14 cellular contexts compared by ENCODE assay signal in genomic region chr2:239377591-239377990, GRCh38.
"Had no signal": no experiment of that assay in that cellular context is flagged by ENCODE, and none has a peak within 500 bp of the region (broad histone marks: within the 10 kb centered on the region; RNA-seq: fewer than 3 reads in every experiment).

No MANE protein-coding gene starts in this region.

- ATAC-seq: activated CD8-positive, alpha-beta T cell treated with anti-CD3 and anti-CD28 coated beads for 36 hours; body of pancreas; esophagus mucosa; stimulated activated effector memory CD8-positive, alpha-beta T cell treated with anti-CD3 and anti-CD28 coated beads, Interleukin-12 subunit alpha, Interleukin-12 subunit beta, amount 100 ng/mL, for 72 hours had no signal

- H3K9me3 Mint-ChIP-seq: activated CD8-positive, alpha-beta T cell treated with anti-CD3 and anti-CD28 coated beads for 36 hours; activated naive CD4-positive, alpha-beta T cell treated with anti-CD3 and anti-CD28 coated beads, Interleukin-2, amount 50 U/mL, for 24 hours; immature natural killer cell; memory B cell; stimulated activated effector memory CD8-positive, alpha-beta T cell treated with anti-CD3 and anti-CD28 coated beads, Interleukin-12 subunit alpha, Interleukin-12 subunit beta, amount 100 ng/mL, for 72 hours had no signal

- H3K4me3 ChIP-seq: body of pancreas, right atrium auricular region, thyroid gland had no signal

- H3K27ac ChIP-seq: body of pancreas, right atrium auricular region had no signal

- DNase-seq: activated CD4-positive, alpha-beta T cell treated with anti-CD3 and anti-CD28 coated beads for 4 hours; activated CD8-positive, alpha-beta memory T cell treated with anti-CD3 and anti-CD28 coated beads, Interleukin-2, amount 50 U/mL, for 4 hours; activated CD8-positive, alpha-beta T cell treated with anti-CD3 and anti-CD28 coated beads for 36 hours; immature natural killer cell; nucleus accumbens; small intestine; SW 1271; thyroid gland had no signal

- H3K27me3 Mint-ChIP-seq: activated CD8-positive, alpha-beta T cell treated with anti-CD3 and anti-CD28 coated beads for 36 hours; activated naive CD4-positive, alpha-beta T cell treated with anti-CD3 and anti-CD28 coated beads, Interleukin-2, amount 50 U/mL, for 24 hours; memory B cell had no signal

- H3K36me3 ChIP-seq: right atrium auricular region, thyroid gland had no signal

- H3K27me3 ChIP-seq: body of pancreas, right atrium auricular region, thyroid gland had no signal

- H3K9me3 ChIP-seq: body of pancreas, right atrium auricular region, thyroid gland had no signal

- H3K4me1 ChIP-seq: body of pancreas had no signal

- H3K27ac Mint-ChIP-seq: activated CD8-positive, alpha-beta T cell treated with anti-CD3 and anti-CD28 coated beads for 36 hours; activated naive CD4-positive, alpha-beta T cell treated with anti-CD3 and anti-CD28 coated beads, Interleukin-2, amount 50 U/mL, for 24 hours; memory B cell; stimulated activated effector memory CD8-positive, alpha-beta T cell treated with anti-CD3 and anti-CD28 coated beads, Interleukin-12 subunit alpha, Interleukin-12 subunit beta, amount 100 ng/mL, for 72 hours had no signal

- H3K4me3 Mint-ChIP-seq: activated CD8-positive, alpha-beta T cell treated with anti-CD3 and anti-CD28 coated beads for 36 hours; activated naive CD4-positive, alpha-beta T cell treated with anti-CD3 and anti-CD28 coated beads, Interleukin-2, amount 50 U/mL, for 24 hours; immature natural killer cell; memory B cell; stimulated activated effector memory CD8-positive, alpha-beta T cell treated with anti-CD3 and anti-CD28 coated beads, Interleukin-12 subunit alpha, Interleukin-12 subunit beta, amount 100 ng/mL, for 72 hours had no signal

- H3K36me3 Mint-ChIP-seq: activated naive CD4-positive, alpha-beta T cell treated with anti-CD3 and anti-CD28 coated beads, Interleukin-2, amount 50 U/mL, for 24 hours; immature natural killer cell; memory B cell had no signal
